ENCODE assay signal across 18 cellular contexts in the genomic region with DNA sequence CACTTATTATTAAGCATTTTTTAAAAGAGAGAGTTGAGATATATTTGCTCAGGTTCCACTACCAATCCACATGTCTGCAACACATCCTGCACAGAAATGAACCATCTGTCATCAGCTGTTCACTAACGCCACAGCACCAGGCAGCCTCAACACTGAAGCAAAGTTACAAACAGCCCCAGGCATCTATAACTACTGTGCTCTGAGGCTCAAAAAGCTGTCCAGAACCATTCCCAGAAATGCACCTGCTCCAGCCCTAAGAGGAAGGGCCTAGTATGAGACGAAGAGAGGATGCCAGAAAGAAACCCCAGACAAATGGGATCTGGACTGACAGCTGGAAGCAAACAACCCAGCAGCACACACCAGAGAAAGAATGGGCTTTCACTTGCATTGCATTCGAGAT.
DNase-seq lines count a peak whose midpoint lies in the region; ATAC-seq and TF ChIP-seq lines count a peak whose summit lies in the region.
"Had no signal": no experiment of that assay in that cellular context is flagged by ENCODE, and none has a peak within 500 bp of the region (broad histone marks: within the 10 kb centered on the region; RNA-seq: fewer than 3 reads in every experiment).

No MANE protein-coding gene starts in this region.

- TF ChIP-seq CTCF in gastroesophageal sphincter (IDR thresholded peaks at IDR 0.05) = no peak

- H3K27me3 Mint-ChIP-seq in stimulated activated naive CD8-positive, alpha-beta T cell treated with anti-CD3 and anti-CD28 coated beads, Interleukin-15, amount 100 ng/mL, for 72 hours = no peaks in the 10 kb centered on the region

- no peak overlapping the region for H3K4me3 Mint-ChIP-seq in stimulated activated naive CD8-positive, alpha-beta T cell treated with anti-CD3 and anti-CD28 coated beads, Interleukin-15, amount 100 ng/mL, for 72 hours
- H3K4me3 Mint-ChIP-seq: T-helper 2 cell treated with Interferon-gamma antibody and Interleukin-4, amounts not matched to agents 5 μg/mL and 100 μg/mL, for 36 hours had no signal

- H3K9me3 Mint-ChIP-seq in stimulated activated naive CD8-positive, alpha-beta T cell treated with anti-CD3 and anti-CD28 coated beads, Interleukin-15, amount 100 ng/mL, for 72 hours = no peaks in the 10 kb centered on the region
- H3K9me3 Mint-ChIP-seq: T-helper 2 cell treated with Interferon-gamma antibody and Interleukin-4, amounts not matched to agents 5 μg/mL and 100 μg/mL, for 36 hours had no signal

- intact Hi-C loops in Right ventricle myocardium inferior (cut with DNase I) = loop anchor here (5.0 to 10.0 kb wide), 3 partner anchors 63 to 208 kb away; no protein-coding TSS in a partner anchor
- intact Hi-C loops in Right ventricle myocardium superior (cut with DNase I) = loop anchor here (10.0 kb wide), 1 partner anchor 155 kb away; the partner anchor contains the start of gene ELMO1

- no peak for TF ChIP-seq POLR2A in gastroesophageal sphincter (IDR thresholded peaks at IDR 0.05)

- ATAC-seq in Right ventricle myocardium inferior (peak; percentile 33), Right ventricle myocardium superior (ENCODE audit: poor library complexity) (no peak), gastroesophageal sphincter (peak; percentile 31)
- no peak for ATAC-seq in stimulated activated naive CD8-positive, alpha-beta T cell treated with anti-CD3 and anti-CD28 coated beads, Interleukin-15, amount 100 ng/mL, for 72 hours
- ATAC-seq: body of pancreas had no signal

- no peak for DNase-seq in Right ventricle myocardium inferior (ENCODE audit: missing footprints)
- no peak for DNase-seq in Right ventricle myocardium superior
- peak; percentile 38 for DNase-seq in NCI-H69 (lab: John Stamatoyannopoulos, UW)
- DNase-seq in superior temporal gyrus (ENCODE audit: extremely low spot score) = peak; percentile 49
- no peak for DNase-seq in NCI-H510A treated with DMSO at 0.1 percent for 48 hours (lab: John Stamatoyannopoulos, UW)
- DNase-seq in stimulated activated naive CD8-positive, alpha-beta T cell treated with anti-CD3 and anti-CD28 coated beads, Interleukin-15, amount 100 ng/mL, for 72 hours = no peak
- no peak for DNase-seq in islet precursor cell
- DNase-seq: activated CD4-positive, alpha-beta T cell treated with anti-CD3 and anti-CD28 coated beads for 48 hours; body of pancreas; DMS79 treated with DMSO at 0.1 percent for 48 hours; foreskin fibroblast; midbrain; NCI-H226; posterior cingulate gyrus; stimulated activated CD4-positive, alpha-beta T cell treated with anti-CD3 and anti-CD28 coated beads, Interleukin-15, amount 100 ng/mL, for 24 hours; upper lobe of left lung had no signal

- peaks cover 0 to 35% (median 0%) of the 10 kb centered on the region in 3 donors for H3K4me1 ChIP-seq in gastroesophageal sphincter
- H3K4me1 ChIP-seq: body of pancreas had no signal

- peak overlapping the region in 1 of 4 donors; percentile 0 for H3K27ac ChIP-seq in gastroesophageal sphincter
- H3K27ac ChIP-seq: body of pancreas had no signal

- no peaks in the 10 kb centered on the region for H3K27me3 ChIP-seq in gastroesophageal sphincter
- H3K27me3 ChIP-seq: body of pancreas, upper lobe of left lung had no signal

- no peak overlapping the region for H3K27ac Mint-ChIP-seq in stimulated activated naive CD8-positive, alpha-beta T cell treated with anti-CD3 and anti-CD28 coated beads, Interleukin-15, amount 100 ng/mL, for 72 hours
- H3K27ac Mint-ChIP-seq: T-helper 2 cell treated with Interferon-gamma antibody and Interleukin-4, amounts not matched to agents 5 μg/mL and 100 μg/mL, for 36 hours had no signal

- H3K4me3 ChIP-seq in gastroesophageal sphincter = no peak overlapping the region
- H3K4me3 ChIP-seq: body of pancreas, upper lobe of left lung had no signal

- peaks cover 25% of the 10 kb centered on the region for H3K4me1 Mint-ChIP-seq in stimulated activated naive CD8-positive, alpha-beta T cell treated with anti-CD3 and anti-CD28 coated beads, Interleukin-15, amount 100 ng/mL, for 72 hours

- no peak for TF ChIP-seq EP300 in gastroesophageal sphincter (IDR thresholded peaks at IDR 0.05)

- H3K36me3 ChIP-seq in gastroesophageal sphincter = no peaks in the 10 kb centered on the region
- H3K36me3 ChIP-seq: upper lobe of left lung had no signal

- WGBS in gastroesophageal sphincter (ENCODE audit: low coverage in 1 of 2), 2 donors = 36 to 47% methylated on average over 3 of the region's 3 CpGs

- H3K9me3 ChIP-seq in gastroesophageal sphincter = no peaks in the 10 kb centered on the region
- H3K9me3 ChIP-seq: body of pancreas, upper lobe of left lung had no signal

Comparison
In these comparisons a context has a peak if more than half of its experiments do, and no peak if none do; other contexts are left out.
1. ATAC-seq: peak in Right ventricle myocardium inferior (single experiment) and gastroesophageal sphincter (single experiment); none in Right ventricle myocardium superior (single experiment) and stimulated activated naive CD8-positive, alpha-beta T cell treated with anti-CD3 and anti-CD28 coated beads, Interleukin-15, amount 100 ng/mL, for 72 hours (single experiment).
2. DNase-seq: peak in NCI-H69 (single experiment) and superior temporal gyrus (single experiment); none in Right ventricle myocardium inferior (single experiment), Right ventricle myocardium superior (single experiment), NCI-H510A treated with DMSO at 0.1 percent for 48 hours (single experiment), stimulated activated naive CD8-positive, alpha-beta T cell treated with anti-CD3 and anti-CD28 coated beads, Interleukin-15, amount 100 ng/mL, for 72 hours (0 of 2) and islet precursor cell (single experiment).